11 cellular contexts compared by ENCODE assay signal in the genomic region with DNA sequence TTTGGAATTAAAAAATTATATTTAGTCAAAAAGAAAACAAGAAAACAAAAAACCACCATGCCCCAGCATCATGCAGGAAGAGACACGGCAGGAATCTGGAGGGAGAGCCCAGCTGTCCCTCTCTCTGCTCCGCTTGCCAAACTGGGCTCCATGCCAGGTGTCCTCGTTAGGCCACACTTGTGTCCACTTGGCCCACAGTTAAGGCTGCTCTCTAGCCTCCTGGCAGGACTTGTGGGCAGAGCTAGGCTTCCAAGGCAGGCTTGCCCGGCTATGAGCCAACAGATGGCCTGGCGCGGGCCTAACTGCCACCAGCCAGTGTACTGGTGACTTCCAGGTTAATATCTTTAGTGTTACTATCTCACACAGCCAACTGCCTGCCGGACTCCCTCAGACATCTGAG. TPM values are rescaled to one million over a fixed set of nuclear protein-coding genes. Genes with fewer than 3 reads are reported as not detected.
A peak's percentile ranks its signal among the peaks of the same experiment; 100 is the strongest.
DNase-seq lines count a peak whose midpoint lies in the region; ATAC-seq and TF ChIP-seq lines count a peak whose summit lies in the region.
"Had no signal": no experiment of that assay in that cellular context is flagged by ENCODE, and none has a peak within 500 bp of the region (broad histone marks: within the 10 kb centered on the region; RNA-seq: fewer than 3 reads in every experiment).

No MANE protein-coding gene starts in this region.

- H3K9me3 ChIP-seq in endocrine pancreas (ENCODE audit: control insufficient read depth, low read length), result no peaks in the 10 kb centered on the region
- no peaks in the 10 kb centered on the region for H3K9me3 ChIP-seq in neutrophil
- H3K9me3 ChIP-seq: BLaER1 had no signal

- H3K4me3 ChIP-seq in endocrine pancreas (ENCODE audit: control insufficient read depth, insufficient read depth, low read length) (no peak overlapping the region), neutrophil (ENCODE audit: low read depth in 1 of 2, low read length in 1 of 2) (no peak overlapping the region)
- H3K4me3 ChIP-seq: BLaER1 had no signal

- H3K27me3 ChIP-seq in endocrine pancreas (ENCODE audit: control insufficient read depth, insufficient read depth, low read length), result no peaks in the 10 kb centered on the region
- no peaks in the 10 kb centered on the region for H3K27me3 ChIP-seq in neutrophil
- H3K27me3 ChIP-seq: BLaER1 had no signal

- peak overlapping the region; percentile 10 for H3K9ac ChIP-seq in endocrine pancreas (ENCODE audit: control insufficient read depth, insufficient read depth, low read length)
- H3K9ac ChIP-seq: BLaER1, parathyroid adenoma had no signal

- DNase-seq in COLO668 (lab: John Stamatoyannopoulos, UW; ENCODE audit: unreplicated experiment), result peak; percentile 73
- DNase-seq in NCI-H510A treated with DMSO at 0.1 percent for 48 hours (lab: John Stamatoyannopoulos, UW), result peak; percentile 67
- no peak for DNase-seq in SW480 (ENCODE audit: low spot score)
- no peak for DNase-seq in posterior vena cava (ENCODE audit: low spot score)
- DNase-seq in GM10266 (ENCODE audit: extremely low spot score), result no peak
- DNase-seq: NCI-H1048 had no signal

- intact Hi-C loops in posterior vena cava (cut with DNase I), result no loop called here

- H3K36me3 ChIP-seq in endocrine pancreas (ENCODE audit: control insufficient read depth, insufficient read depth, low read length) (no peaks in the 10 kb centered on the region), neutrophil (peaks cover 13% of the 10 kb centered on the region)

- ATAC-seq in GM18868 (IDR thresholded peaks at IDR 0.05; ENCODE audit: unreplicated experiment), result no peak

- peaks cover 15% of the 10 kb centered on the region for H3K4me1 ChIP-seq in endocrine pancreas (ENCODE audit: control insufficient read depth, insufficient read depth, low read length)
- H3K4me1 ChIP-seq in neutrophil (ENCODE audit: control insufficient read depth in 1 of 2, insufficient read depth in 1 of 2, low read depth in 1 of 2, low read length in 1 of 2), result peaks cover 92 to 94% of the 10 kb centered on the region in 2 experiments

- TF ChIP-seq CTCF in neutrophil (IDR thresholded peaks at IDR 0.05) (no peak), GM10266 (IDR thresholded peaks at IDR 0.05; ENCODE audit: control insufficient read depth, insufficient read depth, low read depth, missing control alignments) (no peak)

- H3K27ac ChIP-seq in neutrophil, result peak overlapping the region; percentile 54
- H3K27ac ChIP-seq: BLaER1, parathyroid adenoma had no signal

RNA-seq across cellular contexts. Expression of gene ATP6V0D1, which starts 10.6 kb away (rescaled TPM):
- total RNA-seq in posterior vena cava, result 10 to 100 TPM; 56.7 to 73.4 TPM

RNA-seq across cellular contexts. Expression of gene AGRP, which starts 13.0 kb away (rescaled TPM):
- not detected for total RNA-seq in posterior vena cava

RNA-seq across cellular contexts. Expression of gene HSD11B2, which starts 39.4 kb away (rescaled TPM):
- 1 to 10 TPM in 1 of 2 donors, under 1 TPM in 1; 0.43 to 3.2 TPM for total RNA-seq in posterior vena cava

RNA-seq across cellular contexts. Expression of gene ZDHHC1, which starts 54.0 kb away (rescaled TPM):
- total RNA-seq in posterior vena cava, result 10 to 100 TPM; 10.7 to 11.3 TPM

RNA-seq across cellular contexts. Expression of gene RIPOR1, which starts 58.3 kb away (rescaled TPM):
- 100 to 1,000 TPM in 1 of 2 donors, 10 to 100 TPM in 1; 92.5 to 123 TPM for total RNA-seq in posterior vena cava

Comparison
In these comparisons a context has a peak if more than half of its experiments do, and no peak if none do; other contexts are left out.
1. DNase-seq: peak in COLO668 (single experiment) and NCI-H510A treated with DMSO at 0.1 percent for 48 hours (single experiment); none in SW480 (single experiment), posterior vena cava (single experiment) and GM10266 (single experiment).